10 cellular contexts compared by ENCODE assay signal in the genomic region with DNA sequence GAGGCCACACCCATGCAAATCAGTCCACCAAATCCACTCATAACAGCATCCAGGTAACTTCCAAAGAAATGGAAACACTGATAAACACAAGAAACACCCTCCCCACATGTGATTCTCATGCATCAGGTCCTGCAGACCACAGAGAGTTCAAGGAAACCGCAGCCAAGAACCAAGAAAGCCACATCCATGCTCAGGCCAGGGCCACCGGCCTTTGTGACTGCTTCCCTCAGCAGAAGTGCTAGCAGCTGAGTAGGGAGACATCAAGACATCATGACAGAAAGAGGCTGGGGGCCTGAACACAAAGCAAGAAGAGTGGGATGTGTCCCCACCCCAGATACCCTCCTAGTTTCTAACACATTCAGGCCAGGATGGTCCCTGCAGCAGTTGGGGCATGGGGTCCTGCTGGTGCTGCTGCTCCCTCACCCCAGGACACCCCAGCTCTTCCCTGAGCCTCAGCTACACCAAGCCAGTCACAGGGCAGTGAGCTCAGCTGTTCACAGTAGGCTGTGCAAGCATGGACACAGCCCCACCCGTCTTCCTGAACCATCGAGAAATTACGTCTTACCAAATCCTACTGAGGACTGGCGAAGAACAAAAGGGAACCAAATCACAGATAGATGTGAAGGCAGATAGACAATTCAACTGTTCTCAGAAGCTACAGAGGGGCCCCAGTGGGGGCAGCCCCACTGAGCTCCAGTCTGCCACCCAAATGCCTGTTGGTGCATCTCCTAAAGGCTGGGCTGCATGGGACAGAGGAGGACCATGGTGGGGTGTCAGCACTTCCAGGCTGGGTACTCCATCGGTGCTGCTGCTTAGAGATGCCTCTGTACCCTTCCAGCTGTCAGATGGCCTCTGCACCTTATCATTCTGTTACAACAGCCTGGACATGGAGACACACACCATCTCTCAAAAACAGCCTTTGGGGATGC.
DNase-seq lines count a peak whose midpoint lies in the region; ATAC-seq lines count a peak whose summit lies in the region.
"Had no signal": no experiment of that assay in that cellular context is flagged by ENCODE, and none has a peak within 500 bp of the region (broad histone marks: within the 10 kb centered on the region; RNA-seq: fewer than 3 reads in every experiment).

No MANE protein-coding gene starts in this region.

- peak overlapping the region; percentile 33 for H3K4me3 Mint-ChIP-seq in stimulated activated effector memory CD8-positive, alpha-beta T cell treated with anti-CD3 and anti-CD28 coated beads, Interleukin-12 subunit alpha, Interleukin-12 subunit beta, amount 100 ng/mL, for 72 hours
- H3K4me3 Mint-ChIP-seq: neural progenitor cell had no signal

- H3K36me3 ChIP-seq in SJCRH30 = no peaks in the 10 kb centered on the region
- H3K36me3 ChIP-seq: neural progenitor cell had no signal

- peak overlapping the region; percentile 71 for H3K27ac Mint-ChIP-seq in stimulated activated effector memory CD8-positive, alpha-beta T cell treated with anti-CD3 and anti-CD28 coated beads, Interleukin-12 subunit alpha, Interleukin-12 subunit beta, amount 100 ng/mL, for 72 hours
- H3K27ac Mint-ChIP-seq: neural progenitor cell had no signal

- no peaks in the 10 kb centered on the region for H3K9me3 ChIP-seq in SJCRH30 (replicated peaks)

- peak; percentile 47 to 59 for DNase-seq in activated T-cell treated with anti-CD3 and anti-CD28 coated beads, Interleukin-2, amount 50 U/mL, for 48 hours
- no peak for DNase-seq in stimulated activated effector memory CD8-positive, alpha-beta T cell treated with anti-CD3 and anti-CD28 coated beads, Interleukin-12 subunit alpha, Interleukin-12 subunit beta, amount 100 ng/mL, for 72 hours (ENCODE audit: low spot score in 2 of 2)
- no peak for DNase-seq in SJCRH30
- DNase-seq in effector CD8-positive, alpha-beta T cell (lab: John Stamatoyannopoulos, UW) = no peak

- no peak overlapping the region for H3K4me3 ChIP-seq in SJCRH30
- H3K4me3 ChIP-seq: coronary artery, neural progenitor cell had no signal

- no peaks in the 10 kb centered on the region for H3K27me3 ChIP-seq in SJCRH30
- H3K27me3 ChIP-seq: neural progenitor cell had no signal

- H3K4me1 ChIP-seq in SJCRH30 = no peaks in the 10 kb centered on the region
- H3K4me1 ChIP-seq: neural progenitor cell had no signal

- H3K4me1 Mint-ChIP-seq in stimulated activated effector memory CD8-positive, alpha-beta T cell treated with anti-CD3 and anti-CD28 coated beads, Interleukin-12 subunit alpha, Interleukin-12 subunit beta, amount 100 ng/mL, for 72 hours = peaks cover 35% of the 10 kb centered on the region

- no peak overlapping the region for H3K27ac ChIP-seq in SJCRH30
- H3K27ac ChIP-seq: coronary artery, neural progenitor cell had no signal

- H3K36me3 Mint-ChIP-seq in stimulated activated effector memory CD8-positive, alpha-beta T cell treated with anti-CD3 and anti-CD28 coated beads, Interleukin-12 subunit alpha, Interleukin-12 subunit beta, amount 100 ng/mL, for 72 hours = peaks cover 14% of the 10 kb centered on the region

- no peaks in the 10 kb centered on the region for H3K9me3 Mint-ChIP-seq in stimulated activated effector memory CD8-positive, alpha-beta T cell treated with anti-CD3 and anti-CD28 coated beads, Interleukin-12 subunit alpha, Interleukin-12 subunit beta, amount 100 ng/mL, for 72 hours

- ATAC-seq in GM18907 (IDR thresholded peaks at IDR 0.05; ENCODE audit: unreplicated experiment) = peak; percentile 55
- ATAC-seq in HG02852 (IDR thresholded peaks at IDR 0.05; ENCODE audit: unreplicated experiment) = peak; percentile 67
- peak; percentile 85 for ATAC-seq in stimulated activated effector memory CD8-positive, alpha-beta T cell treated with anti-CD3 and anti-CD28 coated beads, Interleukin-12 subunit alpha, Interleukin-12 subunit beta, amount 100 ng/mL, for 72 hours
- ATAC-seq in HG03442 (IDR thresholded peaks at IDR 0.05; ENCODE audit: unreplicated experiment) = no peak
- ATAC-seq: Panc1 had no signal

Comparison
In these comparisons a context has a peak if more than half of its experiments do, and no peak if none do; other contexts are left out.
1. DNase-seq: peak in activated T-cell treated with anti-CD3 and anti-CD28 coated beads, Interleukin-2, amount 50 U/mL, for 48 hours (2 of 2); none in stimulated activated effector memory CD8-positive, alpha-beta T cell treated with anti-CD3 and anti-CD28 coated beads, Interleukin-12 subunit alpha, Interleukin-12 subunit beta, amount 100 ng/mL, for 72 hours (0 of 2), SJCRH30 (0 of 2) and effector CD8-positive, alpha-beta T cell (single experiment).